Comparison of ENCODE assay signal across 13 cellular contexts in genomic region chr3:158152186-158152585, GRCh38. TPM values are rescaled to one million over a fixed set of nuclear protein-coding genes. Genes with fewer than 3 reads are reported as not detected.
DNase-seq lines count a peak whose midpoint lies in the region; ATAC-seq and TF ChIP-seq lines count a peak whose summit lies in the region.
"Had no signal": no experiment of that assay in that cellular context is flagged by ENCODE, and none has a peak within 500 bp of the region (broad histone marks: within the 10 kb centered on the region; RNA-seq: fewer than 3 reads in every experiment).

No MANE protein-coding gene starts in this region.

- no peak for TF ChIP-seq CTCF in gastrocnemius medialis (IDR thresholded peaks at IDR 0.05 in 4 of 5, conservative IDR thresholded peaks at IDR 0.05 in 1 of 5)
- no peak for TF ChIP-seq CTCF in GM10248 (IDR thresholded peaks at IDR 0.05; ENCODE audit: control extremely low read depth, extremely low read depth, low read depth, missing control alignments)

- DNase-seq in activated naive CD4-positive, alpha-beta T cell treated with anti-CD3 and anti-CD28 coated beads, Interleukin-2, amount 50 U/mL, for 72 hours (ENCODE audit: low spot score in 2 of 2): no peak
- DNase-seq in activated naive CD4-positive, alpha-beta T cell treated with anti-CD3 and anti-CD28 coated beads, Interleukin-2, amount 10 ng/mL, durations not matched to agents 7 days and 5 days: no peak
- DNase-seq in adipocyte (ENCODE audit: low read depth) (peak; percentile 20), NCI-H2196 treated with DMSO at 0.1 percent for 48 hours (lab: John Stamatoyannopoulos, UW; ENCODE audit: unreplicated experiment) (no peak), gastrocnemius medialis (no peak), GM10248 (ENCODE audit: extremely low spot score) (no peak)
- DNase-seq in stimulated activated naive B cell treated with anti-CD40 and anti-IgM and Interleukin-4, amounts not matched to agents 10 μg/mL and 1 μg/mL and 100 μg/mL, for 72 hours: no peak
- DNase-seq: activated naive CD8-positive, alpha-beta T cell treated with anti-CD3 and anti-CD28 coated beads, Interleukin-2, amount 10 ng/mL, durations not matched to agents 7 days and 5 days; erythroblast; stimulated activated CD4-positive, alpha-beta T cell treated with anti-CD3 and anti-CD28 coated beads, Interleukin-15, amount 100 ng/mL, for 24 hours; trophoblast cell had no signal

- intact Hi-C loops in gastrocnemius medialis (cut with DNase I; ENCODE audit: low total_unique reads): loop anchor here (5.0 kb wide), 1 partner anchor 515 kb away; no protein-coding TSS in a partner anchor

- no peak overlapping the region for H3K4me3 Mint-ChIP-seq in activated naive CD4-positive, alpha-beta T cell treated with anti-CD3 and anti-CD28 coated beads, Interleukin-2, amount 10 ng/mL, durations not matched to agents 7 days and 5 days
- no peak overlapping the region for H3K4me3 Mint-ChIP-seq in stimulated activated naive B cell treated with anti-CD40 and anti-IgM and Interleukin-4, amounts not matched to agents 10 μg/mL and 1 μg/mL and 100 μg/mL, for 72 hours
- H3K4me3 Mint-ChIP-seq: activated naive CD8-positive, alpha-beta T cell treated with anti-CD3 and anti-CD28 coated beads, Interleukin-2, amount 10 ng/mL, durations not matched to agents 7 days and 5 days; WTC11 had no signal

- H3K27ac Mint-ChIP-seq in activated naive CD4-positive, alpha-beta T cell treated with anti-CD3 and anti-CD28 coated beads, Interleukin-2, amount 50 U/mL, for 72 hours: peak overlapping the region in 1 of 2 donors; percentile 7
- H3K27ac Mint-ChIP-seq in activated naive CD4-positive, alpha-beta T cell treated with anti-CD3 and anti-CD28 coated beads, Interleukin-2, amount 10 ng/mL, durations not matched to agents 7 days and 5 days: no peak overlapping the region
- no peak overlapping the region for H3K27ac Mint-ChIP-seq in stimulated activated naive B cell treated with anti-CD40 and anti-IgM and Interleukin-4, amounts not matched to agents 10 μg/mL and 1 μg/mL and 100 μg/mL, for 72 hours
- H3K27ac Mint-ChIP-seq: activated naive CD8-positive, alpha-beta T cell treated with anti-CD3 and anti-CD28 coated beads, Interleukin-2, amount 10 ng/mL, durations not matched to agents 7 days and 5 days; WTC11 had no signal

- CTCF ChIA-PET in activated naive CD4-positive, alpha-beta T cell treated with anti-CD3 and anti-CD28 coated beads, Interleukin-2, amount 10 ng/mL, durations not matched to agents 7 days and 5 days (lab: Charles Lee): interaction anchor here (0.6 kb wide), 1 partner anchor 416 kb away, joined by 3 read pairs; no protein-coding TSS in a partner anchor
- CTCF ChIA-PET in GM10248 (lab: Yijun Ruan, JAX): interaction anchor here (0.7 to 2.2 kb wide), 3 partner anchors 13 to 507 kb away, joined by 3 to 10 read pairs (median 4); no protein-coding TSS in a partner anchor

- ATAC-seq in activated naive CD4-positive, alpha-beta T cell treated with anti-CD3 and anti-CD28 coated beads, Interleukin-2, amount 50 U/mL, for 72 hours: peak; percentile 76 to 84
- ATAC-seq in HG02885 (IDR thresholded peaks at IDR 0.05; ENCODE audit: poor library complexity, unreplicated experiment): peak; percentile 73
- ATAC-seq in stimulated activated naive B cell treated with anti-CD40 and anti-IgM and Interleukin-4, amounts not matched to agents 10 μg/mL and 1 μg/mL and 100 μg/mL, for 72 hours (replicated peaks): peak; percentile 38 to 47
- ATAC-seq in gastrocnemius medialis: no peak
- ATAC-seq: WTC11 had no signal

- TF ChIP-seq POLR2A in gastrocnemius medialis (IDR thresholded peaks at IDR 0.05): no peak

- H3K36me3 ChIP-seq in adipocyte (ENCODE audit: control insufficient read depth, insufficient read depth, low read length, severe bottlenecking): no peaks in the 10 kb centered on the region
- H3K36me3 ChIP-seq in gastrocnemius medialis: no peaks in the 10 kb centered on the region

- no peak overlapping the region for H3K27ac ChIP-seq in gastrocnemius medialis

- in situ Hi-C loops in gastrocnemius medialis (cut with MboI; ENCODE audit: low sequenced_read_pairs in 4 of 4): no loop called here

- no peaks in the 10 kb centered on the region for H3K27me3 Mint-ChIP-seq in activated naive CD4-positive, alpha-beta T cell treated with anti-CD3 and anti-CD28 coated beads, Interleukin-2, amount 10 ng/mL, durations not matched to agents 7 days and 5 days
- H3K27me3 Mint-ChIP-seq in stimulated activated naive B cell treated with anti-CD40 and anti-IgM and Interleukin-4, amounts not matched to agents 10 μg/mL and 1 μg/mL and 100 μg/mL, for 72 hours: no peaks in the 10 kb centered on the region
- H3K27me3 Mint-ChIP-seq: activated naive CD8-positive, alpha-beta T cell treated with anti-CD3 and anti-CD28 coated beads, Interleukin-2, amount 10 ng/mL, durations not matched to agents 7 days and 5 days had no signal

- peak overlapping the region; percentile 49 for H3K4me3 ChIP-seq in adipocyte (ENCODE audit: low read length)
- H3K4me3 ChIP-seq in gastrocnemius medialis: no peak overlapping the region

- no peaks in the 10 kb centered on the region for H3K4me1 Mint-ChIP-seq in activated naive CD4-positive, alpha-beta T cell treated with anti-CD3 and anti-CD28 coated beads, Interleukin-2, amount 10 ng/mL, durations not matched to agents 7 days and 5 days
- H3K4me1 Mint-ChIP-seq in stimulated activated naive B cell treated with anti-CD40 and anti-IgM and Interleukin-4, amounts not matched to agents 10 μg/mL and 1 μg/mL and 100 μg/mL, for 72 hours: peaks cover 12 to 23% of the 10 kb centered on the region in 2 donors
- H3K4me1 Mint-ChIP-seq: WTC11 had no signal

- H3K9me3 Mint-ChIP-seq in activated naive CD4-positive, alpha-beta T cell treated with anti-CD3 and anti-CD28 coated beads, Interleukin-2, amount 50 U/mL, for 72 hours: peaks cover 5 to 7% of the 10 kb centered on the region in 2 donors
- H3K9me3 Mint-ChIP-seq in activated naive CD4-positive, alpha-beta T cell treated with anti-CD3 and anti-CD28 coated beads, Interleukin-2, amount 10 ng/mL, durations not matched to agents 7 days and 5 days: peaks cover 2% of the 10 kb centered on the region
- H3K9me3 Mint-ChIP-seq in stimulated activated naive B cell treated with anti-CD40 and anti-IgM and Interleukin-4, amounts not matched to agents 10 μg/mL and 1 μg/mL and 100 μg/mL, for 72 hours: peaks cover 0 to 4% of the 10 kb centered on the region in 2 donors
- H3K9me3 Mint-ChIP-seq: activated naive CD8-positive, alpha-beta T cell treated with anti-CD3 and anti-CD28 coated beads, Interleukin-2, amount 10 ng/mL, durations not matched to agents 7 days and 5 days had no signal

- POLR2A ChIA-PET in GM10248 (lab: Yijun Ruan, JAX): no interaction called here

- H3K9me3 ChIP-seq in adipocyte (ENCODE audit: control insufficient read depth, low read length) (no peaks in the 10 kb centered on the region), gastrocnemius medialis (no peaks in the 10 kb centered on the region)

- peaks cover 7 to 22% of the 10 kb centered on the region in 2 donors for H3K36me3 Mint-ChIP-seq in activated naive CD4-positive, alpha-beta T cell treated with anti-CD3 and anti-CD28 coated beads, Interleukin-2, amount 50 U/mL, for 72 hours
- peaks cover 12% of the 10 kb centered on the region for H3K36me3 Mint-ChIP-seq in activated naive CD4-positive, alpha-beta T cell treated with anti-CD3 and anti-CD28 coated beads, Interleukin-2, amount 10 ng/mL, durations not matched to agents 7 days and 5 days
- peaks cover 21 to 38% of the 10 kb centered on the region in 2 donors for H3K36me3 Mint-ChIP-seq in stimulated activated naive B cell treated with anti-CD40 and anti-IgM and Interleukin-4, amounts not matched to agents 10 μg/mL and 1 μg/mL and 100 μg/mL, for 72 hours

- H3K4me1 ChIP-seq in adipocyte (ENCODE audit: control insufficient read depth, insufficient read depth, low read length): peaks cover 15% of the 10 kb centered on the region
- H3K4me1 ChIP-seq in gastrocnemius medialis: no peaks in the 10 kb centered on the region

- no peaks in the 10 kb centered on the region for H3K27me3 ChIP-seq in adipocyte (replicated peaks; ENCODE audit: control insufficient read depth, insufficient read depth, low read length)
- no peaks in the 10 kb centered on the region for H3K27me3 ChIP-seq in gastrocnemius medialis

- peak overlapping the region; percentile 37 for H3K9ac ChIP-seq in adipocyte (ENCODE audit: low read length)

RNA-seq across cellular contexts. Expression of gene RSRC1, which starts 42.3 kb away (rescaled TPM):
- total RNA-seq in activated naive CD4-positive, alpha-beta T cell treated with anti-CD3 and anti-CD28 coated beads, Interleukin-2, amount 50 U/mL, for 72 hours: 10 to 100 TPM; 25.1 to 47.3 TPM
- total RNA-seq in gastrocnemius medialis: 10 to 100 TPM; 27.7 to 36.7 (median 31.9) TPM

RNA-seq across cellular contexts. Expression of gene SHOX2, which starts 46.0 kb away (rescaled TPM):
- total RNA-seq in activated naive CD4-positive, alpha-beta T cell treated with anti-CD3 and anti-CD28 coated beads, Interleukin-2, amount 50 U/mL, for 72 hours: not detected
- total RNA-seq in gastrocnemius medialis: 1 to 10 TPM in 2 of 4 donors, under 1 TPM in 2; 0.17 to 1.2 (median 0.85) TPM
- total RNA-seq: activated naive CD8-positive, alpha-beta T cell treated with anti-CD3 and anti-CD28 coated beads, Interleukin-2, amount 10 ng/mL, durations not matched to agents 7 days and 5 days had no signal

Comparison
In these comparisons a context has a peak if more than half of its experiments do, and no peak if none do; other contexts are left out.
1. ATAC-seq: peak in activated naive CD4-positive, alpha-beta T cell treated with anti-CD3 and anti-CD28 coated beads, Interleukin-2, amount 50 U/mL, for 72 hours (2 of 2), HG02885 (single experiment) and stimulated activated naive B cell treated with anti-CD40 and anti-IgM and Interleukin-4, amounts not matched to agents 10 μg/mL and 1 μg/mL and 100 μg/mL, for 72 hours (2 of 2); none in gastrocnemius medialis (0 of 2).